In the genomic region with DNA sequence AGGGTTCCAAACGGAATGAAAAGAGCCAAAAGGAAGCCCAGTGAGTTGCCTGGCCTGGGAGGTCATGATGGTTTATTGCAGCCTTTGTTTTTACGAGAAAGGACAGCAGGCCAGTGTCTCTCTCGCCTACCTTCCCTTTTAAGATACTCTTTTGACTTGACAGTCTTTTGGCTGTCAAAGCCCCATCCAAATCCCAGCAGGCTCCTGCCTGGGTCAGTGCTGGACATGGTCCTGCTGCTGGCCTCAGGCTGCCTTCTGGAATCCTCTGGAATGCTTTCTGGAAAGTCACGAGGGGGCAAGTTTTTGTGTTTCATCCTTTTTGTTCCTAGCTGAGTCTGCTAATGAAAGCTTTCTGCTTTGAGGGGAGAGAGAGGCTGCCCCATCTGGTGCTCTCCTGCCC, we compare ENCODE assay signal across 18 cellular contexts.
"Had no signal": no experiment of that assay in that cellular context is flagged by ENCODE, and none has a peak within 500 bp of the region (broad histone marks: within the 10 kb centered on the region; RNA-seq: fewer than 3 reads in every experiment).

No MANE protein-coding gene starts in this region.

- H2AFZ ChIP-seq: hepatocyte had no signal

- H3K36me3 ChIP-seq: colonic mucosa, esophagus muscularis mucosa, gastroesophageal sphincter, heart left ventricle, left lung, lower lobe of right lung had no signal

- H3K4me1 ChIP-seq: colonic mucosa, esophagus muscularis mucosa, foreskin keratinocyte, gastroesophageal sphincter, heart left ventricle, left lung, lower lobe of right lung had no signal

- H3K4me3 ChIP-seq: colonic mucosa, esophagus muscularis mucosa, gastroesophageal sphincter, heart left ventricle, hepatocyte, left lung, lower lobe of right lung, mucosa of descending colon had no signal

- H3K9me3 ChIP-seq: colonic mucosa, esophagus muscularis mucosa, gastroesophageal sphincter, heart left ventricle, left lung, lower lobe of right lung, mucosa of descending colon had no signal

- DNase-seq: colonic mucosa; cortex of kidney; effector CD8-positive, alpha-beta T cell; effector memory CD8-positive, alpha-beta T cell; foreskin keratinocyte; heart left ventricle; hypothalamus; immature natural killer cell; left cardiac atrium; left lung; left ventricle myocardium superior; lower lobe of right lung; mesenchymal stem cell; mucosa of descending colon; naive thymus-derived CD4-positive, alpha-beta T cell had no signal

- H3K4me2 ChIP-seq: hepatocyte had no signal

- H3K27ac ChIP-seq: colonic mucosa, esophagus muscularis mucosa, foreskin keratinocyte, gastroesophageal sphincter, heart left ventricle, hepatocyte, left lung, lower lobe of right lung had no signal

- ATAC-seq: effector memory CD8-positive, alpha-beta T cell; foreskin keratinocyte; gastroesophageal sphincter; heart left ventricle; left cardiac atrium; left lung; left ventricle myocardium superior; lower lobe of right lung; mucosa of descending colon; naive thymus-derived CD4-positive, alpha-beta T cell had no signal

- H3K27me3 ChIP-seq: colonic mucosa, esophagus muscularis mucosa, foreskin keratinocyte, gastroesophageal sphincter, heart left ventricle, hepatocyte, left lung had no signal
